8 cellular contexts compared by ENCODE assay signal in genomic region chr11:128884703-128885338, GRCh38. TPM values are rescaled to one million over a fixed set of nuclear protein-coding genes. Genes with fewer than 3 reads are reported as not detected.
DNase-seq lines count a peak whose midpoint lies in the region; ATAC-seq and TF ChIP-seq lines count a peak whose summit lies in the region.

No MANE protein-coding gene starts in this region.

- peak overlapping the region; percentile 19; the same call in 1 of the 2 replicates for H3K9ac ChIP-seq in MM.1S (ENCODE audit: low read length)

- H3K27ac ChIP-seq in HEK293 (ENCODE audit: extremely low read depth, low read depth, low read length) (no peak overlapping the region), MM.1S (ENCODE audit: low read length) (no peak overlapping the region), body of pancreas (no peak overlapping the region)

- no peaks in the 10 kb centered on the region for H4K20me1 ChIP-seq in MM.1S (ENCODE audit: insufficient read depth, low read length)

- no peaks in the 10 kb centered on the region for H3K79me2 ChIP-seq in MM.1S (ENCODE audit: low read length)

- peaks cover 0 to 8% (median 0%) of the 10 kb centered on the region in 3 donors for H3K4me1 Mint-ChIP-seq in T-cell
- peaks cover 19 to 27% of the 10 kb centered on the region in 2 donors for H3K4me1 Mint-ChIP-seq in immature natural killer cell

- CTCF ChIA-PET in HEK293 (lab: Yijun Ruan, JAX): interaction anchor here (0.5 to 11.1 kb wide), 42 partner anchors 8 to 1126 kb away, joined by 3 to 556 read pairs (median 4); no protein-coding TSS in a partner anchor
- CTCF ChIA-PET in T-cell (lab: Charles Lee): interaction anchor here (0.5 to 4.5 kb wide), 15 partner anchors 11 to 864 kb away, joined by 3 to 41 read pairs (median 4); no protein-coding TSS in a partner anchor

- H3K9me2 ChIP-seq in MM.1S (replicated peaks; ENCODE audit: insufficient read depth, low read length): no peaks in the 10 kb centered on the region

- H3K27ac Mint-ChIP-seq in T-cell (peak overlapping the region in 1 of 2 donors; percentile 43), immature natural killer cell (no peak overlapping the region)

- peak overlapping the region; percentile 39; the same call in 1 of the 2 replicates for H3K4me2 ChIP-seq in MM.1S (ENCODE audit: low read depth, low read length)

- H3K4me3 ChIP-seq in HEK293 (ENCODE audit: low read depth, low read length): no peak overlapping the region
- peak overlapping the region; percentile 40 for H3K4me3 ChIP-seq in MM.1S (ENCODE audit: low read length)
- H3K4me3 ChIP-seq in body of pancreas: no peak overlapping the region

- H2AFZ ChIP-seq in MM.1S (ENCODE audit: low read length): no peak overlapping the region

- no peaks in the 10 kb centered on the region for H3K4me1 ChIP-seq in HEK293 (ENCODE audit: control insufficient read depth, insufficient read depth, low read length)
- H3K4me1 ChIP-seq in MM.1S (ENCODE audit: low read length): peaks cover 8% of the 10 kb centered on the region; the same call in 1 of the 2 replicates
- peaks cover 51% of the 10 kb centered on the region for H3K4me1 ChIP-seq in body of pancreas

- POLR2A ChIA-PET in HEK293 (lab: Yijun Ruan, JAX) (interaction anchor here (3.1 kb wide), 1 partner anchor 72 kb away, joined by 14 read pairs; no protein-coding TSS in a partner anchor), T-cell (lab: Charles Lee) (no interaction called here)

- WGBS in body of pancreas, 2 donors: 19 to 22% methylated on average over 12 of the region's 12 CpGs

- H3K9me3 Mint-ChIP-seq in T-cell (no peaks in the 10 kb centered on the region), immature natural killer cell (peaks cover 0 to 1% (median 0%) of the 10 kb centered on the region in 6 donors)

- H3F3A ChIP-seq in MM.1S (ENCODE audit: insufficient read depth, low read length): no peaks in the 10 kb centered on the region

- H3K27me3 ChIP-seq in MM.1S (replicated peaks; ENCODE audit: insufficient read depth, low read length): no peaks in the 10 kb centered on the region
- H3K27me3 ChIP-seq in body of pancreas: no peaks in the 10 kb centered on the region

- DNase-seq in activated CD4-positive, alpha-beta T cell treated with anti-CD3 and anti-CD28 coated beads for 24 hours (ENCODE audit: low read depth in 2 of 2): peak; percentile 21 to 49
- DNase-seq in activated CD4-positive, alpha-beta T cell treated with anti-CD3 and anti-CD28 coated beads for 1 hour: no peak
- DNase-seq in MM.1S (peak; percentile 83), T-cell (peak in 25 of 34 experiments; percentile 22 to 62 (median 40)), body of pancreas (peak; percentile 75 to 81 (median 80)), immature natural killer cell (peak; percentile 70 to 73 (median 71))
- DNase-seq in stimulated activated CD4-positive, alpha-beta T cell treated with anti-CD3 and anti-CD28 coated beads, Interleukin-1b, Interleukin-23, amount 100 ng/mL, for 48 hours: peak; percentile 53

- ATAC-seq in T-cell (replicated peaks in 1 of 4) (peak; percentile 70 to 81 (median 76)), body of pancreas (peak; percentile 80)

- H3K36me3 Mint-ChIP-seq in T-cell (no peaks in the 10 kb centered on the region), immature natural killer cell (no peaks in the 10 kb centered on the region)

- TF ChIP-seq CTCF in HEK293 (tag by site-specific recombination; IDR thresholded peaks at IDR 0.05) (peak; percentile 39; the same call in 1 of the 2 replicates), MM.1S (IDR thresholded peaks at IDR 0.05; ENCODE audit: low read length) (peak; percentile 81), body of pancreas (IDR thresholded peaks at IDR 0.05) (peak; percentile 85 to 98 (median 95))

- TF ChIP-seq POLR2A in body of pancreas (IDR thresholded peaks at IDR 0.05): no peak

- H3K9me3 ChIP-seq in HEK293 (ENCODE audit: control insufficient read depth, insufficient read depth, low read depth, low read length): no peaks in the 10 kb centered on the region
- no peaks in the 10 kb centered on the region for H3K9me3 ChIP-seq in MM.1S (replicated peaks; ENCODE audit: insufficient read depth, low read length)
- H3K9me3 ChIP-seq in body of pancreas: no peaks in the 10 kb centered on the region

- peaks cover 61 to 80% of the 10 kb centered on the region in 2 donors for H3K27me3 Mint-ChIP-seq in T-cell
- H3K27me3 Mint-ChIP-seq in immature natural killer cell (ENCODE audit: low read depth in 3 of 3): peaks cover 14 to 34% (median 27%) of the 10 kb centered on the region in 3 donors

- H3K4me3 Mint-ChIP-seq in T-cell (no peak overlapping the region), immature natural killer cell (no peak overlapping the region)

- no peaks in the 10 kb centered on the region for H3K36me3 ChIP-seq in HEK293 (ENCODE audit: control insufficient read depth in 2 of 2, insufficient read depth in 1 of 2, low read length in 2 of 2)
- no peaks in the 10 kb centered on the region for H3K36me3 ChIP-seq in MM.1S (replicated peaks; ENCODE audit: insufficient read depth, low read length)
- no peaks in the 10 kb centered on the region for H3K36me3 ChIP-seq in body of pancreas (replicated peaks in 1 of 2; ENCODE audit: insufficient read depth in 1 of 2, low read depth in 2 of 2)

- intact Hi-C loops in body of pancreas (cut with DNase I): no loop called here

TF ChIP-seq in HEK293, 187 proteins besides CTCF, POLR2A, EP300 and RAD21:
- TF ChIP-seq ZNF654 (tag by site-specific recombination; IDR thresholded peaks at IDR 0.05; ENCODE audit: low read depth) (peak; percentile 89), ZNF48 (tag by site-specific recombination; IDR thresholded peaks at IDR 0.05) (no peak), ZFP41 (tag by site-specific recombination; IDR thresholded peaks at IDR 0.05; ENCODE audit: borderline replicate concordance) (no peak)
TF ChIP-seq in HEK293: peak in this region for 1.

RNA-seq across cellular contexts. Expression of gene KCNJ5, which starts 6.3 kb away (rescaled TPM):
- under 1 TPM in 3 of 5 donors, not detected in 2; 0.07 to 0.13 (median 0.12) TPM for total RNA-seq in T-cell
- total RNA-seq in body of pancreas: 10 to 100 TPM in 1 of 2 donors, 1 to 10 TPM in 1; 6.3 to 13.7 TPM
- not detected for polyA plus RNA-seq in immature natural killer cell

RNA-seq across cellular contexts. Expression of gene KCNJ1, which starts 17.7 kb away (rescaled TPM):
- not detected for total RNA-seq in T-cell
- total RNA-seq in body of pancreas: not detected
- polyA plus RNA-seq in immature natural killer cell: not detected

RNA-seq across cellular contexts. Expression of gene TP53AIP1, which starts 57.9 kb away (rescaled TPM):
- total RNA-seq in T-cell (not detected), body of pancreas (not detected)
- not detected for polyA plus RNA-seq in immature natural killer cell

Comparison
In these comparisons a context has a peak if more than half of its experiments do, and no peak if none do; other contexts are left out.
1. CTCF ChIP-seq: peak in every context shown above with its lines; median percentile 95 in body of pancreas; 81 in MM.1S; 39 in HEK293.
2. RNA of gene KCNJ5, which starts 6.3 kb away (total RNA-seq): 6.3 to 13.7 TPM in body of pancreas; 0.07 to 0.13 TPM in T-cell; every median in the first group is over 4 times any median in the second.